9 cellular contexts compared by ENCODE assay signal in the genomic region with DNA sequence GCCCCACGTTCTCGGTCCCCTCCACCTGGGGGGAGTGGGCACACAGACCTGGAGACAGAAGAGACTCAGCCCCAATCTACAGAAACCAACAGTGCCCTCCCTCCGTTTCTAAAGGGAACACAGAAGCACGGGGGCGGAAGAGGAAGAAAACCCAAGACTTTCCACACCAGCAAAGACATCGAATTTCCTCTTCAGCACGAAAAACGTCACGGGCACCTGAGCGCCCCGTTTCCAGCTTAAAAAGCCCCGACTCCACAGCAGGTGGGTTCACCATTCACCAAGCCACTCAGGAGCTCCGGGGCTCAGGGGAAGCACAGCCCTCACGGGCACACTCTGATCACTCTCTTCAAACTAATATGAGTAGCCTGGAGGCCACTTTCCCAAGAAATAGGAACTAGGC. TPM values are rescaled to one million over a fixed set of nuclear protein-coding genes. Genes with fewer than 3 reads are reported as not detected.
DNase-seq lines count a peak whose midpoint lies in the region; ATAC-seq and TF ChIP-seq lines count a peak whose summit lies in the region.
"Had no signal": no experiment of that assay in that cellular context is flagged by ENCODE, and none has a peak within 500 bp of the region (broad histone marks: within the 10 kb centered on the region; RNA-seq: fewer than 3 reads in every experiment).

No MANE protein-coding gene starts in this region.

- intact Hi-C loops in activated T-helper 1 cell treated with anti-CD3 and anti-CD28 coated beads, Interleukin-12 subunit alpha, Interleukin-12 subunit beta, Interleukin-2, Interleukin-4 antibody, amounts not matched to agents 30 ng/mL and 10 ng/mL and 1 ng/mL, durations not matched to agents 14 hours and 24 hours and 36 hours (cut with micrococcal nuclease), result no loop called here
- intact Hi-C loops in Calu3 (cut with micrococcal nuclease; ENCODE audit: unreplicated experiment) (no loop called here), left colon (cut with DNase I, micrococcal nuclease) (no loop called here)

- H3K27me3 Mint-ChIP-seq in activated T-helper 1 cell treated with anti-CD3 and anti-CD28 coated beads, Interleukin-12 subunit alpha, Interleukin-12 subunit beta, Interleukin-2, Interleukin-4 antibody, amounts not matched to agents 30 ng/mL and 10 ng/mL and 1 ng/mL, durations not matched to agents 14 hours and 24 hours and 36 hours (ENCODE audit: insufficient read depth), result no peaks in the 10 kb centered on the region
- no peaks in the 10 kb centered on the region for H3K27me3 Mint-ChIP-seq in nephron progenitor cell (ENCODE audit: low read depth, poor library complexity)
- H3K27me3 Mint-ChIP-seq in Calu3 (ENCODE audit: unreplicated experiment), result no peaks in the 10 kb centered on the region

- H3K4me1 Mint-ChIP-seq in activated T-helper 1 cell treated with anti-CD3 and anti-CD28 coated beads, Interleukin-12 subunit alpha, Interleukin-12 subunit beta, Interleukin-2, Interleukin-4 antibody, amounts not matched to agents 30 ng/mL and 10 ng/mL and 1 ng/mL, durations not matched to agents 14 hours and 24 hours and 36 hours (ENCODE audit: low read depth), result peaks cover 9% of the 10 kb centered on the region
- H3K4me1 Mint-ChIP-seq in nephron progenitor cell (peaks cover 20% of the 10 kb centered on the region), Calu3 (ENCODE audit: low read depth, unreplicated experiment) (peaks cover 9% of the 10 kb centered on the region)

- TF ChIP-seq CTCF in nephron progenitor cell (IDR thresholded peaks at IDR 0.05), result no peak
- no peak for TF ChIP-seq CTCF in Calu3 (IDR thresholded peaks at IDR 0.05; ENCODE audit: unreplicated experiment)

- no peaks in the 10 kb centered on the region for H3K9me3 Mint-ChIP-seq in activated T-helper 1 cell treated with anti-CD3 and anti-CD28 coated beads, Interleukin-12 subunit alpha, Interleukin-12 subunit beta, Interleukin-2, Interleukin-4 antibody, amounts not matched to agents 30 ng/mL and 10 ng/mL and 1 ng/mL, durations not matched to agents 14 hours and 24 hours and 36 hours
- H3K9me3 Mint-ChIP-seq in nephron progenitor cell (peaks cover under 1% of the 10 kb centered on the region), Calu3 (ENCODE audit: low read depth, unreplicated experiment) (no peaks in the 10 kb centered on the region)

- no peak overlapping the region for H3K4me3 Mint-ChIP-seq in activated T-helper 1 cell treated with anti-CD3 and anti-CD28 coated beads, Interleukin-12 subunit alpha, Interleukin-12 subunit beta, Interleukin-2, Interleukin-4 antibody, amounts not matched to agents 30 ng/mL and 10 ng/mL and 1 ng/mL, durations not matched to agents 14 hours and 24 hours and 36 hours
- H3K4me3 Mint-ChIP-seq in nephron progenitor cell (no peak overlapping the region), Calu3 (ENCODE audit: low read depth, unreplicated experiment) (no peak overlapping the region)

- peak; percentile 47 for DNase-seq in activated CD4-positive, alpha-beta T cell treated with anti-CD3 and anti-CD28 coated beads for 1 hour
- no peak for DNase-seq in activated CD4-positive, alpha-beta T cell treated with anti-CD3 and anti-CD28 coated beads for 48 hours
- peak; percentile 46 for DNase-seq in KBM-7
- no peak for DNase-seq in activated T-helper 1 cell treated with anti-CD3 and anti-CD28 coated beads, Interleukin-12 subunit alpha, Interleukin-12 subunit beta, Interleukin-2, Interleukin-4 antibody, amounts not matched to agents 30 ng/mL and 10 ng/mL and 1 ng/mL, durations not matched to agents 14 hours and 24 hours and 36 hours (ENCODE audit: low spot score)
- DNase-seq in nephron progenitor cell, result no peak
- DNase-seq in Calu3, result no peak
- DNase-seq in left colon, result no peak
- DNase-seq: stimulated activated CD4-positive, alpha-beta T cell treated with anti-CD3 and anti-CD28 coated beads, Interleukin-2, amount 100 ng/mL, for 48 hours had no signal

- CTCF ChIA-PET in Calu3 (lab: Charles Lee), result interaction anchor here (0.5 kb wide), 1 partner anchor 1841 kb away, joined by 4 read pairs; no protein-coding TSS in a partner anchor

- peak overlapping the region; percentile 82 for H3K27ac Mint-ChIP-seq in activated T-helper 1 cell treated with anti-CD3 and anti-CD28 coated beads, Interleukin-12 subunit alpha, Interleukin-12 subunit beta, Interleukin-2, Interleukin-4 antibody, amounts not matched to agents 30 ng/mL and 10 ng/mL and 1 ng/mL, durations not matched to agents 14 hours and 24 hours and 36 hours
- H3K27ac Mint-ChIP-seq in nephron progenitor cell, result peak overlapping the region; percentile 25
- no peak overlapping the region for H3K27ac Mint-ChIP-seq in Calu3 (ENCODE audit: unreplicated experiment)

- in situ Hi-C loops in KBM-7 (cut with MboI; ENCODE audit: low pct_unique_long_range_greater_than_20kb, low sequenced_read_pairs), result no loop called here

- BruUV-seq in Calu3 (replicated peaks; lab: Mats Ljungman, UMichigan), result no TSS peak

- ATAC-seq in HG03520 (IDR thresholded peaks at IDR 0.05; ENCODE audit: unreplicated experiment), result no peak
- no peak for ATAC-seq in left colon

- H3K36me3 Mint-ChIP-seq in activated T-helper 1 cell treated with anti-CD3 and anti-CD28 coated beads, Interleukin-12 subunit alpha, Interleukin-12 subunit beta, Interleukin-2, Interleukin-4 antibody, amounts not matched to agents 30 ng/mL and 10 ng/mL and 1 ng/mL, durations not matched to agents 14 hours and 24 hours and 36 hours (ENCODE audit: low read depth), result peaks cover 8% of the 10 kb centered on the region
- H3K36me3 Mint-ChIP-seq in nephron progenitor cell (ENCODE audit: low read depth) (peaks cover 40% of the 10 kb centered on the region), Calu3 (ENCODE audit: insufficient read depth, unreplicated experiment) (peaks cover 45% of the 10 kb centered on the region)

RNA-seq across cellular contexts. Expression of gene NUDT1, which starts 19.6 kb away (rescaled TPM):
- 74.9 TPM in 2 replicates for total RNA-seq in activated T-helper 1 cell treated with anti-CD3 and anti-CD28 coated beads, Interleukin-12 subunit alpha, Interleukin-12 subunit beta, Interleukin-2, Interleukin-4 antibody, amounts not matched to agents 30 ng/mL and 10 ng/mL and 1 ng/mL, durations not matched to agents 14 hours and 24 hours and 36 hours
- total RNA-seq in Calu3 (2022) (52.2 and 65.6 TPM in 2 replicates), left colon (10 to 100 TPM in 1 of 2 donors, 1 to 10 TPM in 1; 8.1 to 10.3 TPM)

RNA-seq across cellular contexts. Expression of gene MRM2, which starts 19.6 kb away (rescaled TPM):
- total RNA-seq in activated T-helper 1 cell treated with anti-CD3 and anti-CD28 coated beads, Interleukin-12 subunit alpha, Interleukin-12 subunit beta, Interleukin-2, Interleukin-4 antibody, amounts not matched to agents 30 ng/mL and 10 ng/mL and 1 ng/mL, durations not matched to agents 14 hours and 24 hours and 36 hours, result 47.8 and 48.6 TPM in 2 replicates
- 60.1 and 64.3 TPM in 2 replicates for total RNA-seq in Calu3 (2022)
- total RNA-seq in left colon, result 10 to 100 TPM; 15.0 to 15.6 TPM

RNA-seq across cellular contexts. Expression of gene MAD1L1, which starts 28.9 kb away (rescaled TPM):
- total RNA-seq in activated T-helper 1 cell treated with anti-CD3 and anti-CD28 coated beads, Interleukin-12 subunit alpha, Interleukin-12 subunit beta, Interleukin-2, Interleukin-4 antibody, amounts not matched to agents 30 ng/mL and 10 ng/mL and 1 ng/mL, durations not matched to agents 14 hours and 24 hours and 36 hours, result 56.2 and 56.4 TPM in 2 replicates
- total RNA-seq in Calu3 (2022), result 85.2 and 86.0 TPM in 2 replicates
- total RNA-seq in left colon, result 10 to 100 TPM; 22.1 to 28.2 TPM

RNA-seq across cellular contexts. Expression of gene SNX8, which starts 52.6 kb away (rescaled TPM):
- 40.8 and 41.8 TPM in 2 replicates for total RNA-seq in activated T-helper 1 cell treated with anti-CD3 and anti-CD28 coated beads, Interleukin-12 subunit alpha, Interleukin-12 subunit beta, Interleukin-2, Interleukin-4 antibody, amounts not matched to agents 30 ng/mL and 10 ng/mL and 1 ng/mL, durations not matched to agents 14 hours and 24 hours and 36 hours
- total RNA-seq in Calu3 (2022), result 57.0 and 70.3 TPM in 2 replicates
- total RNA-seq in left colon, result 10 to 100 TPM; 21.8 to 38.0 TPM

Comparison
In these comparisons a context has a peak if more than half of its experiments do, and no peak if none do; other contexts are left out.
1. DNase-seq: peak in activated CD4-positive, alpha-beta T cell treated with anti-CD3 and anti-CD28 coated beads for 1 hour (single experiment) and KBM-7 (single experiment); none in activated CD4-positive, alpha-beta T cell treated with anti-CD3 and anti-CD28 coated beads for 48 hours (single experiment), activated T-helper 1 cell treated with anti-CD3 and anti-CD28 coated beads, Interleukin-12 subunit alpha, Interleukin-12 subunit beta, Interleukin-2, Interleukin-4 antibody, amounts not matched to agents 30 ng/mL and 10 ng/mL and 1 ng/mL, durations not matched to agents 14 hours and 24 hours and 36 hours (single experiment), nephron progenitor cell (single experiment), Calu3 (single experiment) and left colon (0 of 2).